Comparison of ENCODE assay signal across 25 cellular contexts in genomic region chr6:558959-559358, GRCh38.
DNase-seq lines count a peak whose midpoint lies in the region; ATAC-seq and TF ChIP-seq lines count a peak whose summit lies in the region.
"Had no signal": no experiment of that assay in that cellular context is flagged by ENCODE, and none has a peak within 500 bp of the region (broad histone marks: within the 10 kb centered on the region; RNA-seq: fewer than 3 reads in every experiment).

No MANE protein-coding gene starts in this region.

- WGBS in trophoblast cell (ENCODE audit: extremely low coverage, insufficient coverage, insufficient read length): no CpG with 5 or more reads among the region's 3 CpGs

- peaks cover 6 to 16% of the 10 kb centered on the region in 2 experiments for H3K36me3 ChIP-seq in trophoblast cell (ENCODE audit: control insufficient read depth in 1 of 2, insufficient read depth in 2 of 2, low read length in 2 of 2)

- no peak overlapping the region for H4K12ac ChIP-seq in trophoblast cell (ENCODE audit: low read depth, low read length)

- no peaks in the 10 kb centered on the region for H3K27me3 Mint-ChIP-seq in activated T-cell treated with anti-CD3 and anti-CD28 coated beads, Interleukin-2, amount 50 U/mL, for 72 hours (ENCODE audit: low read depth)
- H3K27me3 Mint-ChIP-seq in immature natural killer cell (ENCODE audit: low read depth in 3 of 3): peaks cover 0 to 3% (median 0%) of the 10 kb centered on the region in 3 donors
- H3K27me3 Mint-ChIP-seq: naive B cell, progenitor cell of endocrine pancreas, type B pancreatic cell had no signal

- no peak overlapping the region for H3K4ac ChIP-seq in trophoblast cell (ENCODE audit: low read depth, low read length)

- no peaks in the 10 kb centered on the region for H3K27me3 ChIP-seq in trophoblast cell (ENCODE audit: insufficient read depth, low read length)

- H3K9me3 Mint-ChIP-seq in activated T-cell treated with anti-CD3 and anti-CD28 coated beads, Interleukin-2, amount 50 U/mL, for 72 hours: peaks cover 0 to 2% of the 10 kb centered on the region in 2 donors
- H3K9me3 Mint-ChIP-seq in activated naive CD4-positive, alpha-beta T cell treated with anti-CD3 and anti-CD28 coated beads, Interleukin-2, amount 50 U/mL, for 72 hours: peaks cover 0 to 3% of the 10 kb centered on the region in 2 donors
- no peaks in the 10 kb centered on the region for H3K9me3 Mint-ChIP-seq in stimulated activated effector memory CD8-positive, alpha-beta T cell treated with anti-CD3 and anti-CD28 coated beads, Interleukin-12 subunit alpha, Interleukin-12 subunit beta, amount 100 ng/mL, for 72 hours
- H3K9me3 Mint-ChIP-seq in immature natural killer cell: no peaks in the 10 kb centered on the region
- H3K9me3 Mint-ChIP-seq: H9, mesothelial cell of epicardium, naive B cell, type B pancreatic cell had no signal

- H2AK5ac ChIP-seq in trophoblast cell (ENCODE audit: low read length): no peak overlapping the region

- peak in 1 of 2 donors; percentile 29 for DNase-seq in activated T-cell treated with anti-CD3 and anti-CD28 coated beads, Interleukin-2, amount 50 U/mL, for 72 hours
- DNase-seq in activated T-cell treated with anti-CD3 and anti-CD28 coated beads, Interleukin-2, amount 50 U/mL, for 48 hours: no peak
- DNase-seq in activated naive CD4-positive, alpha-beta T cell treated with anti-CD3 and anti-CD28 coated beads, Interleukin-2, amount 50 U/mL, for 72 hours (ENCODE audit: low spot score in 2 of 2): no peak
- no peak for DNase-seq in stimulated activated effector memory CD8-positive, alpha-beta T cell treated with anti-CD3 and anti-CD28 coated beads, Interleukin-12 subunit alpha, Interleukin-12 subunit beta, amount 100 ng/mL, for 72 hours (ENCODE audit: low spot score in 2 of 2)
- DNase-seq in immature natural killer cell (no peak), trophoblast cell (no peak)
- DNase-seq: anterior cingulate cortex, C1 segment of cervical spinal cord, DND-41, glutamatergic neuron, H9, left ventricle myocardium superior, naive B cell, NCI-H1048, NCI-H1694, NCI-H2171, NCI-H526, Right ventricle myocardium superior, T-helper 9 cell had no signal

- H3K4me3 ChIP-seq in trophoblast cell (ENCODE audit: low read depth, low read length): no peak overlapping the region

- no peak overlapping the region for H4K8ac ChIP-seq in trophoblast cell (ENCODE audit: low read depth, low read length)

- no peak overlapping the region for H3K23ac ChIP-seq in trophoblast cell (ENCODE audit: low read length)

- H3K4me1 Mint-ChIP-seq in activated T-cell treated with anti-CD3 and anti-CD28 coated beads, Interleukin-2, amount 50 U/mL, for 72 hours (ENCODE audit: low read depth): peaks cover 68% of the 10 kb centered on the region
- peaks cover 54% of the 10 kb centered on the region for H3K4me1 Mint-ChIP-seq in stimulated activated effector memory CD8-positive, alpha-beta T cell treated with anti-CD3 and anti-CD28 coated beads, Interleukin-12 subunit alpha, Interleukin-12 subunit beta, amount 100 ng/mL, for 72 hours
- H3K4me1 Mint-ChIP-seq in immature natural killer cell: peaks cover 0 to 9% of the 10 kb centered on the region in 2 donors
- H3K4me1 Mint-ChIP-seq: H9, mesothelial cell of epicardium had no signal

- no peak overlapping the region for H2AFZ ChIP-seq in trophoblast cell (ENCODE audit: insufficient read depth, low read length, poor library complexity)

- H4K91ac ChIP-seq in trophoblast cell (ENCODE audit: low read depth, low read length): no peak overlapping the region

- peak; percentile 80 to 81 for ATAC-seq in activated T-cell treated with anti-CD3 and anti-CD28 coated beads, Interleukin-2, amount 50 U/mL, for 72 hours (replicated peaks in 1 of 2)
- peak; percentile 41; the same call in 2 of the 3 replicates for ATAC-seq in SK-N-SH treated with all-trans-retinoic acid at 6 μM for 48 hours
- peak; percentile 85 to 93 for ATAC-seq in activated naive CD4-positive, alpha-beta T cell treated with anti-CD3 and anti-CD28 coated beads, Interleukin-2, amount 50 U/mL, for 72 hours
- peak; percentile 82 for ATAC-seq in stimulated activated effector memory CD8-positive, alpha-beta T cell treated with anti-CD3 and anti-CD28 coated beads, Interleukin-12 subunit alpha, Interleukin-12 subunit beta, amount 100 ng/mL, for 72 hours
- ATAC-seq: left ventricle myocardium superior, sciatic nerve had no signal

- no peak overlapping the region for H3K4me2 ChIP-seq in trophoblast cell (ENCODE audit: low read length)

- no peak overlapping the region for H2BK12ac ChIP-seq in trophoblast cell (ENCODE audit: low read length)

- no peak overlapping the region for H2BK5ac ChIP-seq in trophoblast cell (ENCODE audit: low read depth, low read length, poor library complexity)

- no peaks in the 10 kb centered on the region for H3K9me3 ChIP-seq in trophoblast cell (ENCODE audit: insufficient read depth, low read depth, low read length)

- no peak overlapping the region for H2BK120ac ChIP-seq in trophoblast cell (ENCODE audit: insufficient read depth, low read length, poor library complexity)

- no peak overlapping the region for H3K9ac ChIP-seq in trophoblast cell (ENCODE audit: low read length)

- H3K4me1 ChIP-seq in trophoblast cell (ENCODE audit: control insufficient read depth in 1 of 2, insufficient read depth in 2 of 2, low read length in 2 of 2): peaks cover 4% of the 10 kb centered on the region in 2 experiments

- no peak overlapping the region for H3K14ac ChIP-seq in trophoblast cell (ENCODE audit: low read length)

- peaks cover 5 to 30% of the 10 kb centered on the region in 2 donors for H3K36me3 Mint-ChIP-seq in activated T-cell treated with anti-CD3 and anti-CD28 coated beads, Interleukin-2, amount 50 U/mL, for 72 hours (ENCODE audit: insufficient read depth in 2 of 2)
- H3K36me3 Mint-ChIP-seq in activated naive CD4-positive, alpha-beta T cell treated with anti-CD3 and anti-CD28 coated beads, Interleukin-2, amount 50 U/mL, for 72 hours: peaks cover 23 to 59% of the 10 kb centered on the region in 2 donors
- peaks cover 83% of the 10 kb centered on the region for H3K36me3 Mint-ChIP-seq in stimulated activated effector memory CD8-positive, alpha-beta T cell treated with anti-CD3 and anti-CD28 coated beads, Interleukin-12 subunit alpha, Interleukin-12 subunit beta, amount 100 ng/mL, for 72 hours
- H3K36me3 Mint-ChIP-seq in immature natural killer cell: peaks cover 14 to 54% (median 22%) of the 10 kb centered on the region in 3 donors

- H3K79me2 ChIP-seq in trophoblast cell (ENCODE audit: control insufficient read depth, insufficient read depth, low read length, poor library complexity): no peaks in the 10 kb centered on the region

- H3K18ac ChIP-seq in trophoblast cell (ENCODE audit: low read length): no peak overlapping the region

- H3K79me1 ChIP-seq in trophoblast cell (ENCODE audit: low read length): peaks cover 2% of the 10 kb centered on the region

- peak overlapping the region; percentile 26 to 75 for H3K4me3 Mint-ChIP-seq in activated T-cell treated with anti-CD3 and anti-CD28 coated beads, Interleukin-2, amount 50 U/mL, for 72 hours
- H3K4me3 Mint-ChIP-seq in stimulated activated effector memory CD8-positive, alpha-beta T cell treated with anti-CD3 and anti-CD28 coated beads, Interleukin-12 subunit alpha, Interleukin-12 subunit beta, amount 100 ng/mL, for 72 hours: peak overlapping the region; percentile 32
- no peak overlapping the region for H3K4me3 Mint-ChIP-seq in immature natural killer cell
- H3K4me3 Mint-ChIP-seq: H9, mesothelial cell of epicardium, naive B cell, type B pancreatic cell had no signal

- peak overlapping the region; percentile 96 for H3K27ac Mint-ChIP-seq in activated T-cell treated with anti-CD3 and anti-CD28 coated beads, Interleukin-2, amount 50 U/mL, for 72 hours
- H3K27ac Mint-ChIP-seq in activated naive CD4-positive, alpha-beta T cell treated with anti-CD3 and anti-CD28 coated beads, Interleukin-2, amount 50 U/mL, for 72 hours: peak overlapping the region; percentile 73 to 92
- H3K27ac Mint-ChIP-seq in stimulated activated effector memory CD8-positive, alpha-beta T cell treated with anti-CD3 and anti-CD28 coated beads, Interleukin-12 subunit alpha, Interleukin-12 subunit beta, amount 100 ng/mL, for 72 hours: peak overlapping the region; percentile 76
- peak overlapping the region in 1 of 6 donors; percentile 12 for H3K27ac Mint-ChIP-seq in immature natural killer cell
- H3K27ac Mint-ChIP-seq: H9, mesothelial cell of epicardium, progenitor cell of endocrine pancreas, type B pancreatic cell had no signal

- H3K27ac ChIP-seq in trophoblast cell (ENCODE audit: low read depth, low read length): no peak overlapping the region
- H3K27ac ChIP-seq: VCaP had no signal

TF ChIP-seq in SK-N-SH treated with all-trans-retinoic acid at 6 μM for 48 hours, 23 proteins besides CTCF, POLR2A, EP300 and RAD21 (continues in another document):
- TF ChIP-seq BACH2 (CRISPR knock-in tag; IDR thresholded peaks at IDR 0.05; ENCODE audit: borderline replicate concordance) (no peak), ZNF8 (CRISPR knock-in tag; IDR thresholded peaks at IDR 0.05) (no peak), ISL1 (CRISPR knock-in tag; IDR thresholded peaks at IDR 0.05) (no peak), CSRNP3 (CRISPR knock-in tag; IDR thresholded peaks at IDR 0.05) (no peak), ZFP3 (CRISPR knock-in tag; IDR thresholded peaks at IDR 0.05) (no peak), PPARA (CRISPR knock-in tag; IDR thresholded peaks at IDR 0.05; ENCODE audit: borderline replicate concordance) (no peak), ARNTL (CRISPR knock-in tag; IDR thresholded peaks at IDR 0.05; ENCODE audit: borderline replicate concordance, low read depth) (no peak), TOX (CRISPR knock-in tag; IDR thresholded peaks at IDR 0.05; ENCODE audit: borderline replicate concordance) (no peak), ZFP30 (CRISPR knock-in tag; IDR thresholded peaks at IDR 0.05) (no peak)

Comparison
In these comparisons a context has a peak if more than half of its experiments do, and no peak if none do; other contexts are left out.
1. H3K4me3 Mint-ChIP-seq: peak in activated T-cell treated with anti-CD3 and anti-CD28 coated beads, Interleukin-2, amount 50 U/mL, for 72 hours (2 of 2) and stimulated activated effector memory CD8-positive, alpha-beta T cell treated with anti-CD3 and anti-CD28 coated beads, Interleukin-12 subunit alpha, Interleukin-12 subunit beta, amount 100 ng/mL, for 72 hours (single experiment); none in immature natural killer cell (0 of 5).
2. Peak in every context shown above with its lines, with median percentiles within 50 percentile points of each other: ATAC-seq.